In the genomic region with DNA sequence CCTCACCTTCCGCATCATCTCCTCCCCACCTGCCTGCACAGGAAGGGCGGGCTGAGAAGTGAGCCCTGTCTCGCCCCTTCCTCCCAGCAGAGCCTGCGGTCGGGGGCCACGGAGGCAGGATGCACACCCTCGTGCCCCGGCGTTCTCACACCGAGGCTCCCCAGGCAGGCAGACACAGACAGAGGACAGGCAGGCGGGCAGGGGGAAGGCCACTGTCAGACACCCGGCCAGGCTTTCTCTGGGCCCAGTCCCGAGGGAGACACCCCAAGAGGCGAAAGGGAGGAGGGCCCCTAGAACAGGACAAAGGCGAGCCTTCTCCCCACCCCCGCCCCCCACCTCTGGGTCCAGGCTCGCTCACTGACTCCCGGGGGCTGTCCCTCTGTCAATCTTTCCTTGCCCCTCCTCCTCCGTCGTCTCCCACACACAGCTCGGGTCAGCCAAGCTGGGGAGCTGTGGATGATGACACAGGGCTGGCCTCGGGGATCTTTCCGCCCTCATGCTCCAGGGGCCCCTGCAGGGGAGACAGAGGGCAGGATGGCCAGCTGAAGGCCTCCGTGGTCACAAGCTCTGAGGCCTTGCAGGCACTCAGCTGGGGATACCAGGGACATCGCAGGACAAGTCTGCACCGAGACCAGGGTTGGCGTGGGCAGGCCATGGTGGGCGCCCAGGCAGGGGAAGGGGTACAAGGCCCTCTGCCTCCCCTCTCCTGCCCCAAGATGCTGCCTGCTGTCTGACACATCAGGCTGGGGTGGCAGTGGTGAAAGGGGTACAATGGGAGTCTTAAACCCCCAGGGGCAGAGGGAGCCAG, we compare ENCODE assay signal across 8 cellular contexts. TPM values are rescaled to one million over a fixed set of nuclear protein-coding genes. Genes with fewer than 3 reads are reported as not detected.
DNase-seq lines count a peak whose midpoint lies in the region; ATAC-seq and TF ChIP-seq lines count a peak whose summit lies in the region.

No MANE protein-coding gene starts in this region.

- DNase-seq in T-helper 2 cell (peak; percentile 35 to 94 (median 60)), ascending aorta (ENCODE audit: low spot score in 2 of 2) (no peak), nephron progenitor cell (peak; percentile 33), substantia nigra (lab: John Stamatoyannopoulos, UW) (peak in 44 of 49 donors; percentile 31 to 86 (median 70)), NCI-H128 (lab: John Stamatoyannopoulos, UW; ENCODE audit: unreplicated experiment) (no peak)

- H3K9me3 ChIP-seq in ascending aorta: no peaks in the 10 kb centered on the region

- intact Hi-C loops in ascending aorta (cut with DNase I): no loop called here

- H3K36me3 Mint-ChIP-seq in nephron progenitor cell (ENCODE audit: low read depth): peaks cover 12% of the 10 kb centered on the region

- peaks cover 0 to 15% of the 10 kb centered on the region in 2 donors for H3K4me1 ChIP-seq in ascending aorta

- H3K27ac ChIP-seq in ascending aorta: peak overlapping the region; percentile 11 to 40
- H3K27ac ChIP-seq in substantia nigra (ENCODE audit: low read depth, low read length, poor library complexity, severe bottlenecking): peak overlapping the region; percentile 95

- H3K36me3 ChIP-seq in ascending aorta: no peaks in the 10 kb centered on the region

- peaks cover 3% of the 10 kb centered on the region for H3K27me3 Mint-ChIP-seq in nephron progenitor cell (ENCODE audit: low read depth, poor library complexity)

- TF ChIP-seq CTCF in ascending aorta (IDR thresholded peaks at IDR 0.05) (no peak), nephron progenitor cell (IDR thresholded peaks at IDR 0.05) (no peak)

- no peaks in the 10 kb centered on the region for H3K27me3 ChIP-seq in ascending aorta

- no peak overlapping the region for H3K4me3 Mint-ChIP-seq in nephron progenitor cell

- no peaks in the 10 kb centered on the region for H3K9me3 Mint-ChIP-seq in nephron progenitor cell

- H3K4me3 ChIP-seq in GM08714 (ENCODE audit: low read length): peak overlapping the region; percentile 63; the same call in 1 of the 2 replicates
- no peak overlapping the region for H3K4me3 ChIP-seq in ascending aorta

- H3K4me1 Mint-ChIP-seq in nephron progenitor cell: peaks cover 96% of the 10 kb centered on the region

- H3K27ac Mint-ChIP-seq in nephron progenitor cell: peak overlapping the region; percentile 64

- ATAC-seq in GM21825 (IDR thresholded peaks at IDR 0.05; ENCODE audit: unreplicated experiment): peak; percentile 60
- ATAC-seq in GM18520 (IDR thresholded peaks at IDR 0.05; ENCODE audit: unreplicated experiment): no peak

RNA-seq across cellular contexts. Expression of gene BIN1, which starts 24.9 kb away (rescaled TPM):
- 71.6 TPM for total RNA-seq in ascending aorta

Comparison
In these comparisons a context has a peak if more than half of its experiments do, and no peak if none do; other contexts are left out.
1. DNase-seq: peak in T-helper 2 cell (5 of 5), nephron progenitor cell (single experiment) and substantia nigra (44 of 49); none in ascending aorta (0 of 2) and NCI-H128 (single experiment).